ENCODE assay signal across 8 cellular contexts in genomic region chr1:185316163-185317033, GRCh38.
DNase-seq lines count a peak whose midpoint lies in the region; ATAC-seq and TF ChIP-seq lines count a peak whose summit lies in the region.

No MANE protein-coding gene starts in this region.

- H3K4me3 ChIP-seq in astrocyte of the cerebellum (ENCODE audit: low read depth, low read length), result peak overlapping the region; percentile 95
- H3K4me3 ChIP-seq in retinal pigment epithelial cell (ENCODE audit: low read length), result peak overlapping the region; percentile 99

- TF ChIP-seq CTCF in astrocyte of the cerebellum (IDR thresholded peaks at IDR 0.05; ENCODE audit: low read depth, low read length, missing control alignments) (peak; percentile 23), retinal pigment epithelial cell (conservative IDR thresholded peaks at IDR 0.05; ENCODE audit: low read depth, low read length) (peak; percentile 22)

- DNase-seq in NCI-H146 (lab: John Stamatoyannopoulos, UW) (peak; percentile 91), T-helper 9 cell (peak; percentile 88), astrocyte of the cerebellum (ENCODE audit: low read depth) (peak; percentile 77), hippocampal formation (lab: John Stamatoyannopoulos, UW) (peak; percentile 74 to 94), retinal pigment epithelial cell (ENCODE audit: low read depth) (peak; percentile 68), cortex of kidney (lab: John Stamatoyannopoulos, UW) (no peak)

- TF ChIP-seq POLR2A in GM15510 (IDR thresholded peaks at IDR 0.05; ENCODE audit: borderline replicate concordance, extremely low read depth, insufficient read length), result peak; percentile 39

- in situ Hi-C loops in astrocyte of the cerebellum (cut with HindIII; ENCODE audit: low sequenced_read_pairs), result no loop called here

- ATAC-seq in HG02840 (IDR thresholded peaks at IDR 0.05; ENCODE audit: low FRiP score, unreplicated experiment), result peak; percentile 45
